27 cellular contexts compared by ENCODE assay signal in genomic region chr21:41012425-41012824, GRCh38.
"Had no signal": no experiment of that assay in that cellular context is flagged by ENCODE, and none has a peak within 500 bp of the region (broad histone marks: within the 10 kb centered on the region; RNA-seq: fewer than 3 reads in every experiment).

No MANE protein-coding gene starts in this region.

- H3K36me3 ChIP-seq: colonic mucosa, esophagus muscularis mucosa, esophagus squamous epithelium, gastrocnemius medialis, gastroesophageal sphincter, heart left ventricle, heart right ventricle had no signal

- FAIRE-seq: colon, endometrium, endothelial cell of umbilical vein, frontal cortex had no signal

- H3K9me3 ChIP-seq: colonic mucosa, esophagus squamous epithelium, gastrocnemius medialis, gastroesophageal sphincter, heart left ventricle, heart right ventricle had no signal

- H3K27ac ChIP-seq: colonic mucosa, coronary artery, dorsolateral prefrontal cortex, epithelial cell of prostate, esophagus muscularis mucosa, esophagus squamous epithelium, foreskin keratinocyte, gastrocnemius medialis, gastroesophageal sphincter, heart left ventricle, heart right ventricle had no signal

- H3K4me3 ChIP-seq: colonic mucosa, coronary artery, dorsolateral prefrontal cortex, esophagus muscularis mucosa, esophagus squamous epithelium, gastrocnemius medialis, gastroesophageal sphincter, heart left ventricle, heart right ventricle had no signal

- H3K4me1 ChIP-seq: colonic mucosa, esophagus muscularis mucosa, esophagus squamous epithelium, gastrocnemius medialis, gastroesophageal sphincter, heart left ventricle had no signal

- ATAC-seq: effector memory CD8-positive, alpha-beta T cell; foreskin keratinocyte; gastrocnemius medialis; gastroesophageal sphincter had no signal

- H3K27me3 ChIP-seq: colonic mucosa, esophagus squamous epithelium had no signal

- DNase-seq: colonic mucosa; cortex of kidney; dermis blood vessel endothelial cell; dorsolateral prefrontal cortex; effector CD4-positive, alpha-beta T cell; effector CD8-positive, alpha-beta T cell; effector memory CD4-positive, alpha-beta T cell; effector memory CD8-positive, alpha-beta T cell; endodermal cell; erythroblast; esophagus squamous epithelium; foreskin fibroblast; foreskin keratinocyte; foreskin melanocyte; gastrocnemius medialis; glutamatergic neuron; head of caudate nucleus; heart left ventricle; heart right ventricle had no signal
